ENCODE assay signal across 10 cellular contexts in the genomic region with DNA sequence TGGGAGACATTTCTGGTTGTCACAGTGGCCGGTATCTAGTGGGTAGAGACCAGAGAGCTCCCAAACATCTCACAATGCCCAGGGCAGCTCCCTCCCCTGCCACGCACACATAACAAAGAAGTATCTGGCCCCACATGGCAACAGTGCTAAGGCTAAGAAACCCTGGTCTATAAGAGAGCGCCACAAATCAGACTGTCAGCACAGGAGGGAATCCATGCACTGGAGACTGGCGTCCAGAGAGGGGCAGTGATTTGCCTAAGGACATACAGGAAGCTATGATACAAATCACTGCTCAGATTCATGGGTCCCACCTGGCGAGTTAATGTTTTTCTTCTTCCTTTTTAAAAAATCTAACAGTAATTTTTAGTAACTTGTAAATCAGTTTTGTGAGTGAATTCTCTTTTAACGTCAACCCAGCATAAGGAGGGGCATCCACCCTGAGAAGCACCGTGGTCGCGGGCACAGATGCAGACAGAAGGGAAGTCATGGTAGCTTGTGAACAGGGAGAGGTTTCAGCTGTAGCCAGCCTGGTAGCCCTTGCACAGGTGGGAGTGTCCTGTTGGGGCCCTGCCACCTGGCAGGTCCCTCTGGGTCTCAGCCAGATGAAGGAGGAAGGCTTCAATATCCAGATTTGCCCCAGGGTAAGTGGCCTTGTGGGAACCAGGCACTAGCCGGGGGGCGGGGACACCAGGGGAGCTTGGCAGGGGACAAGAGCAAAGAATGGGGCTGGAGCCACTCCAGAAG. TPM values are rescaled to one million over a fixed set of nuclear protein-coding genes. Genes with fewer than 3 reads are reported as not detected.
DNase-seq lines count a peak whose midpoint lies in the region.
"Had no signal": no experiment of that assay in that cellular context is flagged by ENCODE, and none has a peak within 500 bp of the region (broad histone marks: within the 10 kb centered on the region; RNA-seq: fewer than 3 reads in every experiment).

No MANE protein-coding gene starts in this region.

- no peaks in the 10 kb centered on the region for H3K9me3 Mint-ChIP-seq in activated T-helper 2 cell treated with anti-CD3 and anti-CD28 coated beads, Interferon-gamma antibody, Interleukin-2, Interleukin-4, amounts not matched to agents 10 μg/mL and 5 μg/mL and 100 μg/mL, durations not matched to agents 14 hours and 24 hours and 36 hours
- H3K9me3 Mint-ChIP-seq: dendritic cell treated with granulocyte-macrophage colony-stimulating factor and Interleukin-4, amounts not matched to agents 40 ng/mL and 50 ng/mL, for 4 days had no signal

- intact Hi-C loops in activated T-helper 2 cell treated with anti-CD3 and anti-CD28 coated beads, Interferon-gamma antibody, Interleukin-2, Interleukin-4, amounts not matched to agents 10 μg/mL and 5 μg/mL and 100 μg/mL, durations not matched to agents 14 hours and 24 hours and 36 hours (cut with micrococcal nuclease): no loop called here

- DNase-seq in stimulated activated CD4-positive, alpha-beta T cell treated with anti-CD3 and anti-CD28 coated beads, Interleukin-4, amount 100 ng/mL, for 24 hours: peak; percentile 2
- no peak for DNase-seq in stimulated activated CD4-positive, alpha-beta T cell treated with anti-CD3 and anti-CD28 coated beads, Interleukin-1b, Interleukin-23, amount 100 ng/mL, for 48 hours
- DNase-seq in activated T-helper 2 cell treated with anti-CD3 and anti-CD28 coated beads, Interferon-gamma antibody, Interleukin-2, Interleukin-4, amounts not matched to agents 10 μg/mL and 5 μg/mL and 100 μg/mL, durations not matched to agents 14 hours and 24 hours and 36 hours (ENCODE audit: low spot score): no peak
- peak; percentile 89 for DNase-seq in mucosa of gallbladder (ENCODE audit: low spot score)
- DNase-seq in HuH-7 (ENCODE audit: low spot score): no peak
- DNase-seq in NCI-H1930 (lab: John Stamatoyannopoulos, UW): no peak
- DNase-seq in NCI-H1105 treated with DMSO at 0.1 percent for 48 hours (lab: John Stamatoyannopoulos, UW): no peak
- no peak for DNase-seq in NCI-H1092 (lab: John Stamatoyannopoulos, UW)
- DNase-seq: Caco-2 had no signal

- H3K27ac Mint-ChIP-seq in activated T-helper 2 cell treated with anti-CD3 and anti-CD28 coated beads, Interferon-gamma antibody, Interleukin-2, Interleukin-4, amounts not matched to agents 10 μg/mL and 5 μg/mL and 100 μg/mL, durations not matched to agents 14 hours and 24 hours and 36 hours: peak overlapping the region; percentile 31
- H3K27ac Mint-ChIP-seq: dendritic cell treated with granulocyte-macrophage colony-stimulating factor and Interleukin-4, amounts not matched to agents 40 ng/mL and 50 ng/mL, for 4 days had no signal

- no peaks in the 10 kb centered on the region for H3K27me3 Mint-ChIP-seq in activated T-helper 2 cell treated with anti-CD3 and anti-CD28 coated beads, Interferon-gamma antibody, Interleukin-2, Interleukin-4, amounts not matched to agents 10 μg/mL and 5 μg/mL and 100 μg/mL, durations not matched to agents 14 hours and 24 hours and 36 hours (ENCODE audit: low read depth)
- H3K27me3 Mint-ChIP-seq: dendritic cell treated with granulocyte-macrophage colony-stimulating factor and Interleukin-4, amounts not matched to agents 40 ng/mL and 50 ng/mL, for 4 days had no signal

- H3K4me3 Mint-ChIP-seq in activated T-helper 2 cell treated with anti-CD3 and anti-CD28 coated beads, Interferon-gamma antibody, Interleukin-2, Interleukin-4, amounts not matched to agents 10 μg/mL and 5 μg/mL and 100 μg/mL, durations not matched to agents 14 hours and 24 hours and 36 hours (ENCODE audit: low read depth): no peak overlapping the region
- H3K4me3 Mint-ChIP-seq: dendritic cell treated with granulocyte-macrophage colony-stimulating factor and Interleukin-4, amounts not matched to agents 40 ng/mL and 50 ng/mL, for 4 days had no signal

- H3K36me3 Mint-ChIP-seq in activated T-helper 2 cell treated with anti-CD3 and anti-CD28 coated beads, Interferon-gamma antibody, Interleukin-2, Interleukin-4, amounts not matched to agents 10 μg/mL and 5 μg/mL and 100 μg/mL, durations not matched to agents 14 hours and 24 hours and 36 hours (ENCODE audit: low read depth): peaks cover 45% of the 10 kb centered on the region

- H3K4me1 Mint-ChIP-seq in activated T-helper 2 cell treated with anti-CD3 and anti-CD28 coated beads, Interferon-gamma antibody, Interleukin-2, Interleukin-4, amounts not matched to agents 10 μg/mL and 5 μg/mL and 100 μg/mL, durations not matched to agents 14 hours and 24 hours and 36 hours (ENCODE audit: low read depth): peaks cover 30% of the 10 kb centered on the region

RNA-seq across cellular contexts. Expression of gene ISG20, which starts 8.7 kb away (rescaled TPM):
- total RNA-seq in activated T-helper 2 cell treated with anti-CD3 and anti-CD28 coated beads, Interferon-gamma antibody, Interleukin-2, Interleukin-4, amounts not matched to agents 10 μg/mL and 5 μg/mL and 100 μg/mL, durations not matched to agents 14 hours and 24 hours and 36 hours: 36.3 and 38.0 TPM in 2 replicates
- 383 TPM for total RNA-seq in mucosa of gallbladder

RNA-seq across cellular contexts. Expression of gene AEN, which starts 26.4 kb away (rescaled TPM):
- total RNA-seq in activated T-helper 2 cell treated with anti-CD3 and anti-CD28 coated beads, Interferon-gamma antibody, Interleukin-2, Interleukin-4, amounts not matched to agents 10 μg/mL and 5 μg/mL and 100 μg/mL, durations not matched to agents 14 hours and 24 hours and 36 hours: 52.9 and 54.3 TPM in 2 replicates
- 34.4 TPM for total RNA-seq in mucosa of gallbladder

Comparison
In these comparisons a context has a peak if more than half of its experiments do, and no peak if none do; other contexts are left out.
1. DNase-seq: peak in stimulated activated CD4-positive, alpha-beta T cell treated with anti-CD3 and anti-CD28 coated beads, Interleukin-4, amount 100 ng/mL, for 24 hours (single experiment) and mucosa of gallbladder (single experiment); none in stimulated activated CD4-positive, alpha-beta T cell treated with anti-CD3 and anti-CD28 coated beads, Interleukin-1b, Interleukin-23, amount 100 ng/mL, for 48 hours (single experiment), activated T-helper 2 cell treated with anti-CD3 and anti-CD28 coated beads, Interferon-gamma antibody, Interleukin-2, Interleukin-4, amounts not matched to agents 10 μg/mL and 5 μg/mL and 100 μg/mL, durations not matched to agents 14 hours and 24 hours and 36 hours (single experiment), HuH-7 (single experiment), NCI-H1930 (0 of 2), NCI-H1105 treated with DMSO at 0.1 percent for 48 hours (single experiment) and NCI-H1092 (single experiment).